ENCODE assay signal across 21 cellular contexts in the genomic region with DNA sequence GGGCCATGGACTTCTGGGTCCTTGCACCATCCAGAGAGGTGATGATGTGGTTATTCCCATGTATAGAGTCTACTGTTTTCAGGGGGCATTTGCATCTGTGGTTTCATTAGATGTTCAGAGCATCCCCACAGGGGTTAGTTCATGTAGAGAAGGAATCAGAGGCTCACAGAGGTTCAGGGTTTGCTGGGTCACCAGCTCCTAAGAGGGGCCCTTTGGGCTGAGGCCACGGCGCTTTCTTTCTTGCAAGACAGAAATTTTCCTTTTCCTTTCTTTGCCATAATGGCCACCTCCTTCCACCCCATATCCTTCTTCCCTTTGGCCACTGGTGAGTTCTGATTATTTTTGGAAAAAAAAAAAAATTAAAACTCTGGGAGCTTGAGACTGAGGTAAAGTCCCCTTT.
DNase-seq lines count a peak whose midpoint lies in the region; ATAC-seq lines count a peak whose summit lies in the region.
"Had no signal": no experiment of that assay in that cellular context is flagged by ENCODE, and none has a peak within 500 bp of the region (broad histone marks: within the 10 kb centered on the region; RNA-seq: fewer than 3 reads in every experiment).

No MANE protein-coding gene starts in this region.

- H3K4me3 Mint-ChIP-seq in stimulated activated naive CD8-positive, alpha-beta T cell treated with anti-CD3 and anti-CD28 coated beads, Interleukin-15, Interleukin-2, amounts not matched to agents 100 ng/mL and 50 ng/mL, for 24 hours = peak overlapping the region; percentile 51
- H3K4me3 Mint-ChIP-seq: brain, nephron had no signal

- no peaks in the 10 kb centered on the region for H3K4me1 ChIP-seq in Karpas-422 (ENCODE audit: low read length)
- H3K4me1 ChIP-seq: A549, prostate gland had no signal

- no peaks in the 10 kb centered on the region for H3K79me2 ChIP-seq in Karpas-422 (ENCODE audit: low read length)

- no peak overlapping the region for H3K9ac ChIP-seq in Karpas-422 (ENCODE audit: low read length)

- H3K27me3 Mint-ChIP-seq in stimulated activated naive CD8-positive, alpha-beta T cell treated with anti-CD3 and anti-CD28 coated beads, Interleukin-15, Interleukin-2, amounts not matched to agents 100 ng/mL and 50 ng/mL, for 24 hours = no peaks in the 10 kb centered on the region
- H3K27me3 Mint-ChIP-seq: brain had no signal

- H3K9me3 ChIP-seq in Karpas-422 (ENCODE audit: low read length) = no peaks in the 10 kb centered on the region
- H3K9me3 ChIP-seq: A549, prostate gland had no signal

- H3K36me3 ChIP-seq in Karpas-422 (ENCODE audit: insufficient read depth, low read length) = no peaks in the 10 kb centered on the region
- H3K36me3 ChIP-seq: prostate gland had no signal

- no peaks in the 10 kb centered on the region for H3K27me3 ChIP-seq in Karpas-422 (ENCODE audit: low read length)

- H3K4me1 Mint-ChIP-seq in stimulated activated naive CD8-positive, alpha-beta T cell treated with anti-CD3 and anti-CD28 coated beads, Interleukin-15, Interleukin-2, amounts not matched to agents 100 ng/mL and 50 ng/mL, for 24 hours (ENCODE audit: low read depth) = peaks cover 57% of the 10 kb centered on the region

- no peak for ATAC-seq in left lobe of liver
- ATAC-seq: A549, GM12878 had no signal

- DNase-seq in activated CD8-positive, alpha-beta memory T cell treated with anti-CD3 and anti-CD28 coated beads for 24 hours = peak; percentile 51
- DNase-seq in activated CD8-positive, alpha-beta memory T cell treated with anti-CD3 and anti-CD28 coated beads, Interleukin-2, amount 50 U/mL, for 4 hours = no peak
- DNase-seq in activated CD8-positive, alpha-beta memory T cell treated with anti-CD3 and anti-CD28 coated beads, Interleukin-2, amount 50 U/mL, for 48 hours = peak; percentile 38
- DNase-seq in left lobe of liver (ENCODE audit: low spot score) (peak; percentile 6), foreskin melanocyte (no peak), NCI-H1930 (lab: John Stamatoyannopoulos, UW) (no peak), Karpas-422 (no peak)
- DNase-seq: DMS153; foreskin fibroblast; GDM1; NCI-H1436 treated with DMSO at 0.1 percent for 48 hours; NCI-H2227 treated with DMSO at 0.1 percent for 48 hours; stimulated activated CD4-positive, alpha-beta T cell treated with anti-CD3 and anti-CD28 coated beads, Interleukin-2, amount 100 ng/mL, for 48 hours had no signal

- no peak overlapping the region for H2AFZ ChIP-seq in Karpas-422 (ENCODE audit: low read length)

- peaks cover 3% of the 10 kb centered on the region for H3K36me3 Mint-ChIP-seq in stimulated activated naive CD8-positive, alpha-beta T cell treated with anti-CD3 and anti-CD28 coated beads, Interleukin-15, Interleukin-2, amounts not matched to agents 100 ng/mL and 50 ng/mL, for 24 hours (ENCODE audit: low read depth)
- H3K36me3 Mint-ChIP-seq: memory B cell had no signal

- no peak overlapping the region for H3K4me2 ChIP-seq in Karpas-422 (ENCODE audit: low read depth, low read length, poor library complexity, severe bottlenecking)
- H3K4me2 ChIP-seq: A549 had no signal

- H3K27ac Mint-ChIP-seq in stimulated activated naive CD8-positive, alpha-beta T cell treated with anti-CD3 and anti-CD28 coated beads, Interleukin-15, Interleukin-2, amounts not matched to agents 100 ng/mL and 50 ng/mL, for 24 hours = peak overlapping the region; percentile 70
- H3K27ac Mint-ChIP-seq: memory B cell had no signal

- H3K9me2 ChIP-seq in Karpas-422 (replicated peaks; ENCODE audit: insufficient read depth, low read length) = no peaks in the 10 kb centered on the region

- no peaks in the 10 kb centered on the region for H3K9me3 Mint-ChIP-seq in stimulated activated naive CD8-positive, alpha-beta T cell treated with anti-CD3 and anti-CD28 coated beads, Interleukin-15, Interleukin-2, amounts not matched to agents 100 ng/mL and 50 ng/mL, for 24 hours
- H3K9me3 Mint-ChIP-seq: memory B cell had no signal

- no peaks in the 10 kb centered on the region for H4K20me1 ChIP-seq in Karpas-422 (ENCODE audit: insufficient read depth, low read depth, low read length)

- H3K27ac ChIP-seq in Karpas-422 (ENCODE audit: low read length) = no peak overlapping the region
- H3K27ac ChIP-seq: A549, prostate gland, SK-N-MC had no signal

- H3K4me3 ChIP-seq in Karpas-422 (ENCODE audit: low read length) = no peak overlapping the region
- H3K4me3 ChIP-seq: A549, GM12878, prostate gland, SK-N-MC had no signal

Comparison
In these comparisons a context has a peak if more than half of its experiments do, and no peak if none do; other contexts are left out.
1. DNase-seq: peak in activated CD8-positive, alpha-beta memory T cell treated with anti-CD3 and anti-CD28 coated beads for 24 hours (single experiment), activated CD8-positive, alpha-beta memory T cell treated with anti-CD3 and anti-CD28 coated beads, Interleukin-2, amount 50 U/mL, for 48 hours (single experiment) and left lobe of liver (single experiment); none in activated CD8-positive, alpha-beta memory T cell treated with anti-CD3 and anti-CD28 coated beads, Interleukin-2, amount 50 U/mL, for 4 hours (single experiment), foreskin melanocyte (single experiment), NCI-H1930 (0 of 2) and Karpas-422 (single experiment).